Comparison of ENCODE assay signal across 29 cellular contexts in the genomic region with DNA sequence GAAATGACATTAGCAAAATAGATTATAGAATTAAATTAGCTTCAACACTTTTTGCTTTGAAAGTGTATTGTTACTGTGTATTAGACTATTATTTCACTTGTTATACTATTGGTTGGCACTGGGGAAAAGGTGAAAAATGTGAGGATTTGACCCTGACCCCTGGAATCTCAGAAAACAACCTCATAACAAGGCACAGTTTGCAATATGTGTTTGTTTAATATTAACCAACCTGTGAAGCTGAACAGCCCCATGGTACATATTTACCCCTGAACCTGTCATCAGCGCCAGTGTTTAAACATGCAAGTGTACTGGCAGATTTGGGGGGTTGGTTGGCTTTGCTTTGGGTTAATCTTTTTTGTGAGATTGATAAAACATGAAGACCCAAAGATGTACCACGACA. TPM values are rescaled to one million over a fixed set of nuclear protein-coding genes. Genes with fewer than 3 reads are reported as not detected.
"Had no signal": no experiment of that assay in that cellular context is flagged by ENCODE, and none has a peak within 500 bp of the region (broad histone marks: within the 10 kb centered on the region; RNA-seq: fewer than 3 reads in every experiment).

No MANE protein-coding gene starts in this region.

- H3K9me3 ChIP-seq: ascending aorta, breast epithelium, colonic mucosa had no signal

- H3K4me1 ChIP-seq: breast epithelium, colonic mucosa had no signal

- DNase-seq: activated CD4-positive, alpha-beta memory T cell treated with anti-CD3 and anti-CD28 coated beads, Interleukin-2, amount 10 ng/mL, durations not matched to agents 7 days and 5 days; activated CD4-positive, alpha-beta T cell treated with anti-CD3 and anti-CD28 coated beads for 1 hour; activated CD4-positive, alpha-beta T cell treated with anti-CD3 and anti-CD28 coated beads for 4 hours; activated CD4-positive, alpha-beta T cell treated with anti-CD3 and anti-CD28 coated beads, Interleukin-2, amount 10 ng/mL, durations not matched to agents 7 days and 5 days; activated CD4-positive, alpha-beta T cell treated with anti-CD3 and anti-CD28 coated beads, Interleukin-2, amount 50 U/mL, for 4 hours; activated CD8-positive, alpha-beta memory T cell treated with anti-CD3 and anti-CD28 coated beads, Interleukin-2, amount 50 U/mL, for 48 hours; activated gamma-delta T cell; activated naive CD4-positive, alpha-beta T cell; activated naive CD4-positive, alpha-beta T cell treated with anti-CD3 and anti-CD28 coated beads, Interleukin-2, amount 10 ng/mL, durations not matched to agents 7 days and 5 days; activated naive CD8-positive, alpha-beta T cell treated with anti-CD3 and anti-CD28 coated beads, Interleukin-2, amount 10 ng/mL, durations not matched to agents 7 days and 5 days; activated T-cell treated with anti-CD3 and anti-CD28 coated beads for 4 hours; activated T-cell treated with anti-CD3 and anti-CD28 coated beads, Interleukin-2, amount 50 U/mL, for 24 hours; activated T-cell treated with anti-CD3 and anti-CD28 coated beads, Interleukin-2, amount 50 U/mL, for 72 hours; central memory CD4-positive, alpha-beta T cell; cerebellar nuclear complex; colonic mucosa; effector CD8-positive, alpha-beta T cell; endodermal cell; foreskin fibroblast; head of caudate nucleus; T-helper 2 cell had no signal

- H3K27ac ChIP-seq: ascending aorta, breast epithelium, cardiac muscle cell, colonic mucosa had no signal

- FAIRE-seq: frontal cortex had no signal

- H3K36me3 ChIP-seq: ascending aorta, breast epithelium, cardiac muscle cell, colonic mucosa had no signal

- ATAC-seq: activated naive CD4-positive, alpha-beta T cell treated with anti-CD3 and anti-CD28 coated beads, Interleukin-2, amount 50 U/mL, for 72 hours; activated T-cell treated with anti-CD3 and anti-CD28 coated beads, Interleukin-2, amount 50 U/mL, for 72 hours; esophagus mucosa had no signal

- H3K4me3 ChIP-seq: ascending aorta, breast epithelium, cardiac muscle cell, colonic mucosa had no signal

- H3K27me3 ChIP-seq: ascending aorta, breast epithelium, cardiac muscle cell, colonic mucosa had no signal

RNA-seq across cellular contexts. Expression of gene SLC38A4, which starts 11.7 kb away (rescaled TPM):
- total RNA-seq: activated CD4-positive, alpha-beta memory T cell treated with anti-CD3 and anti-CD28 coated beads, Interleukin-2, amount 10 ng/mL, durations not matched to agents 7 days and 5 days; activated CD4-positive, alpha-beta T cell treated with anti-CD3 and anti-CD28 coated beads, Interleukin-2, amount 10 ng/mL, durations not matched to agents 7 days and 5 days; activated naive CD4-positive, alpha-beta T cell treated with anti-CD3 and anti-CD28 coated beads, Interleukin-2, amount 50 U/mL, for 72 hours; activated naive CD8-positive, alpha-beta T cell treated with anti-CD3 and anti-CD28 coated beads, Interleukin-2, amount 10 ng/mL, durations not matched to agents 7 days and 5 days; ascending aorta; epithelial cell of proximal tubule; T-helper 1 cell treated with Interleukin-12 subunit alpha and Interleukin-12 subunit beta and Interleukin-4 antibody, amounts not matched to agents 30 ng/mL and 1 ng/mL, for 36 hours had no signal
